In the genomic region with DNA sequence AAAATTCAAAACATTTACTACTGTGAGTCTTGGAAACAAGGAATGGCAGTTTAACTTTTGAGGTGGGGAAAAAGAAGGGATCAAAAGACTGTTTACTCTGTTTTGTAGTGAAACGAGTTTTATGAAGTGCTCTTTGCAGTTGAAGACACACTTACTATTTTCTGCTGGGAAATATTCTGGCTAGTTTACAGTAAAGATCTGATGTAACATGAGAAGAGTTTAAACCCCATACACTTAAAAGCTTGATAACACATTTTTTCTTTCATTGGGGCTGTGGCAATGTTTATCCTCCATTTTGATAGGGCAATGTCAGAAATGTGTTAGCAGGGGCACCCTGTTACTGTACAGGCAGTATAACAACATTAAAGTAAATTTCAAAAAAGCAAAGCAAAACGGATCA, we compare ENCODE assay signal across 28 cellular contexts.
"Had no signal": no experiment of that assay in that cellular context is flagged by ENCODE, and none has a peak within 500 bp of the region (broad histone marks: within the 10 kb centered on the region; RNA-seq: fewer than 3 reads in every experiment).

No MANE protein-coding gene starts in this region.

- FAIRE-seq: kidney had no signal

- H3K27ac ChIP-seq: gastrocnemius medialis, neural progenitor cell, testis, vagina had no signal

- H3K27me3 ChIP-seq: gastrocnemius medialis, neural progenitor cell, testis, vagina had no signal

- DNase-seq: activated CD4-positive, alpha-beta memory T cell treated with anti-CD3 and anti-CD28 coated beads, Interleukin-2, amount 10 ng/mL, durations not matched to agents 7 days and 5 days; activated CD4-positive, alpha-beta T cell treated with anti-CD3 and anti-CD28 coated beads for 1 hour; activated CD4-positive, alpha-beta T cell treated with anti-CD3 and anti-CD28 coated beads, Interleukin-2, amount 10 ng/mL, durations not matched to agents 7 days and 5 days; activated CD8-positive, alpha-beta memory T cell treated with anti-CD3 and anti-CD28 coated beads, Interleukin-2, amount 50 U/mL, for 48 hours; activated gamma-delta T cell treated with Interleukin-2 at 50 U/mL for 16 hours; activated naive CD4-positive, alpha-beta T cell treated with anti-CD3 and anti-CD28 coated beads, Interleukin-2, amount 50 U/mL, for 16 hours; activated T-cell treated with anti-CD3 and anti-CD28 coated beads, Interleukin-2, amount 50 U/mL, for 24 hours; amniotic stem cell; caudate nucleus; endodermal cell; gastrocnemius medialis; glutamatergic neuron; kidney; left colon; mesenchymal stem cell; natural killer cell; occipital lobe; right cardiac atrium; stimulated activated CD4-positive, alpha-beta T cell treated with anti-CD3 and anti-CD28 coated beads, Interleukin-12 subunit alpha, Interleukin-12 subunit beta, amount 100 ng/mL, for 4 hours; stimulated activated CD4-positive, alpha-beta T cell treated with anti-CD3 and anti-CD28 coated beads, Interleukin-4, amount 100 ng/mL, for 1 hour; stimulated activated naive CD8-positive, alpha-beta T cell treated with anti-CD3 and anti-CD28 coated beads, Interleukin-15, Interleukin-2, amounts not matched to agents 100 U/mL and 50 U/mL, for 24 hours; T-helper 2 cell; testis; trophoblast cell had no signal

- H3K4me1 ChIP-seq: gastrocnemius medialis, neural progenitor cell, vagina had no signal

- H3K4me3 ChIP-seq: gastrocnemius medialis, neural progenitor cell, testis, vagina had no signal

- ATAC-seq: esophagus mucosa; gastrocnemius medialis; left colon; natural killer cell; right cardiac atrium; stimulated activated naive CD8-positive, alpha-beta T cell treated with anti-CD3 and anti-CD28 coated beads, Interleukin-15, Interleukin-2, amounts not matched to agents 100 U/mL and 50 U/mL, for 24 hours; WTC11 had no signal

- H3K36me3 ChIP-seq: gastrocnemius medialis, neural progenitor cell, vagina had no signal

- H3K9me3 ChIP-seq: gastrocnemius medialis, testis, vagina had no signal
